ENCODE assay signal across 10 cellular contexts in genomic region chr1:10107985-10108663, GRCh38.
DNase-seq lines count a peak whose midpoint lies in the region; ATAC-seq and TF ChIP-seq lines count a peak whose summit lies in the region.
"Had no signal": no experiment of that assay in that cellular context is flagged by ENCODE, and none has a peak within 500 bp of the region (broad histone marks: within the 10 kb centered on the region; RNA-seq: fewer than 3 reads in every experiment).

No MANE protein-coding gene starts in this region.

- no peak overlapping the region for H2BK120ac ChIP-seq in neuronal stem cell (ENCODE audit: low read depth, low read length)

- POLR2A ChIA-PET in AG04450 (lab: Yijun Ruan, JAX): interaction anchor here (0.6 kb wide), 1 partner anchor 97 kb away, joined by 7 read pairs; no protein-coding TSS in a partner anchor

- H3K4me2 ChIP-seq in neuronal stem cell (ENCODE audit: insufficient read depth, low read length, poor library complexity, severe bottlenecking): no peak overlapping the region
- H3K4me2 ChIP-seq: KMS-11 had no signal

- H3K4me3 ChIP-seq in AG04450 (ENCODE audit: low read depth, low read length): no peak overlapping the region
- H3K4me3 ChIP-seq in NT2/D1 (ENCODE audit: insufficient read length, low read depth): no peak overlapping the region
- H3K4me3 ChIP-seq in epithelial cell of proximal tubule (ENCODE audit: low read depth, low read length): no peak overlapping the region
- H3K4me3 ChIP-seq in neuronal stem cell (ENCODE audit: low read length in 2 of 2): no peak overlapping the region
- H3K4me3 ChIP-seq: skin epidermis had no signal

- H3K4me1 ChIP-seq in NT2/D1 (ENCODE audit: insufficient read depth, insufficient read length) (no peaks in the 10 kb centered on the region), neuronal stem cell (ENCODE audit: control insufficient read depth in 2 of 2, insufficient read depth in 1 of 2, low read depth in 1 of 2, low read length in 2 of 2) (peaks cover 0 to 11% of the 10 kb centered on the region in 2 donors)

- no peak overlapping the region for H3K4ac ChIP-seq in neuronal stem cell (ENCODE audit: low read length)

- H3K36me3 ChIP-seq in NT2/D1 (ENCODE audit: insufficient read depth, insufficient read length, low read length) (peaks cover 39% of the 10 kb centered on the region), neuronal stem cell (replicated peaks in 1 of 2; ENCODE audit: control insufficient read depth in 2 of 2, insufficient read depth in 2 of 2, low read length in 2 of 2) (peaks cover 19 to 68% of the 10 kb centered on the region in 2 donors)

- TF ChIP-seq CTCF in AG04450 (IDR thresholded peaks at IDR 0.05; ENCODE audit: low read depth, low read length): no peak
- TF ChIP-seq CTCF in epithelial cell of proximal tubule (conservative IDR thresholded peaks at IDR 0.05; ENCODE audit: low read depth, low read length): no peak

- H3K79me1 ChIP-seq in neuronal stem cell (ENCODE audit: low read depth, low read length): no peaks in the 10 kb centered on the region

- H3K27ac ChIP-seq in AG04450 (ENCODE audit: low read depth, low read length) (peak overlapping the region; percentile 22), neuronal stem cell (replicated peaks; ENCODE audit: low read length) (peak overlapping the region; percentile 7)
- H3K27ac ChIP-seq: KMS-11 had no signal

- no CpG with 5 or more reads among the region's 10 CpGs for WGBS in neuronal stem cell (ENCODE audit: extremely low coverage in 2 of 2, insufficient read length in 2 of 2, insufficient replicate concordance in 1 of 2), 2 donors

- no peak overlapping the region for H4K8ac ChIP-seq in neuronal stem cell (ENCODE audit: low read depth, low read length)

- DNase-seq in AG04450 (ENCODE audit: low read depth, low spot score): peak; percentile 63
- peak; percentile 11 for DNase-seq in NT2/D1 (ENCODE audit: low read depth, low spot score)
- peak; percentile 27 for DNase-seq in epithelial cell of proximal tubule (ENCODE audit: low read depth)
- DNase-seq in neuronal stem cell (ENCODE audit: low spot score): no peak
- no peak for DNase-seq in medulla oblongata (ENCODE audit: extremely low spot score)
- DNase-seq in NCI-H1417 (lab: John Stamatoyannopoulos, UW): no peak

- H2BK12ac ChIP-seq in neuronal stem cell (ENCODE audit: low read length): no peak overlapping the region

- no peak overlapping the region for H4K91ac ChIP-seq in neuronal stem cell (ENCODE audit: low read depth, low read length, poor library complexity)

- H2BK15ac ChIP-seq in neuronal stem cell (ENCODE audit: low read length): no peak overlapping the region

- H2BK5ac ChIP-seq in neuronal stem cell (ENCODE audit: low read length): no peak overlapping the region

- no peak overlapping the region for H3K14ac ChIP-seq in neuronal stem cell (ENCODE audit: low read length)

- no peak overlapping the region for H3K18ac ChIP-seq in neuronal stem cell (ENCODE audit: low read length)

- CTCF ChIA-PET in AG04450 (lab: Charles Lee): no interaction called here

- no peak overlapping the region for H3K9ac ChIP-seq in NT2/D1 (ENCODE audit: insufficient read length, low read depth)
- H3K9ac ChIP-seq in neuronal stem cell (ENCODE audit: low read depth, low read length, poor library complexity): no peak overlapping the region
- H3K9ac ChIP-seq: KMS-11 had no signal

- H2AFZ ChIP-seq in neuronal stem cell (ENCODE audit: low read length): no peak overlapping the region

- no peak overlapping the region for H2AK5ac ChIP-seq in neuronal stem cell (ENCODE audit: low read depth, low read length)

- H3K9me3 ChIP-seq in AG04450 (ENCODE audit: control insufficient read depth, insufficient read depth, low read length) (no peaks in the 10 kb centered on the region; the same call in 1 of the 2 replicates), NT2/D1 (ENCODE audit: insufficient read depth, low read length) (no peaks in the 10 kb centered on the region), neuronal stem cell (replicated peaks in 1 of 2; ENCODE audit: control insufficient read depth in 2 of 2, insufficient read depth in 1 of 2, low read depth in 1 of 2, low read length in 2 of 2) (no peaks in the 10 kb centered on the region)

- H3K27me3 ChIP-seq in AG04450 (ENCODE audit: control insufficient read depth, insufficient read depth, low read length) (no peaks in the 10 kb centered on the region), NT2/D1 (ENCODE audit: insufficient read depth, insufficient read length) (no peaks in the 10 kb centered on the region), neuronal stem cell (ENCODE audit: control insufficient read depth in 3 of 3, insufficient read depth in 3 of 3, low read depth in 1 of 3, low read length in 3 of 3) (no peaks in the 10 kb centered on the region)

- no peak overlapping the region for H3K23ac ChIP-seq in neuronal stem cell (ENCODE audit: low read depth, low read length, poor library complexity)

- ATAC-seq in HG03139 (IDR thresholded peaks at IDR 0.05; ENCODE audit: unreplicated experiment): no peak
- ATAC-seq in HG03159 (IDR thresholded peaks at IDR 0.05; ENCODE audit: unreplicated experiment): no peak

Comparison
In these comparisons a context has a peak if more than half of its experiments do, and no peak if none do; other contexts are left out.
1. DNase-seq: peak in AG04450 (single experiment), NT2/D1 (single experiment) and epithelial cell of proximal tubule (single experiment); none in neuronal stem cell (single experiment), medulla oblongata (single experiment) and NCI-H1417 (0 of 3).